In the genomic region with DNA sequence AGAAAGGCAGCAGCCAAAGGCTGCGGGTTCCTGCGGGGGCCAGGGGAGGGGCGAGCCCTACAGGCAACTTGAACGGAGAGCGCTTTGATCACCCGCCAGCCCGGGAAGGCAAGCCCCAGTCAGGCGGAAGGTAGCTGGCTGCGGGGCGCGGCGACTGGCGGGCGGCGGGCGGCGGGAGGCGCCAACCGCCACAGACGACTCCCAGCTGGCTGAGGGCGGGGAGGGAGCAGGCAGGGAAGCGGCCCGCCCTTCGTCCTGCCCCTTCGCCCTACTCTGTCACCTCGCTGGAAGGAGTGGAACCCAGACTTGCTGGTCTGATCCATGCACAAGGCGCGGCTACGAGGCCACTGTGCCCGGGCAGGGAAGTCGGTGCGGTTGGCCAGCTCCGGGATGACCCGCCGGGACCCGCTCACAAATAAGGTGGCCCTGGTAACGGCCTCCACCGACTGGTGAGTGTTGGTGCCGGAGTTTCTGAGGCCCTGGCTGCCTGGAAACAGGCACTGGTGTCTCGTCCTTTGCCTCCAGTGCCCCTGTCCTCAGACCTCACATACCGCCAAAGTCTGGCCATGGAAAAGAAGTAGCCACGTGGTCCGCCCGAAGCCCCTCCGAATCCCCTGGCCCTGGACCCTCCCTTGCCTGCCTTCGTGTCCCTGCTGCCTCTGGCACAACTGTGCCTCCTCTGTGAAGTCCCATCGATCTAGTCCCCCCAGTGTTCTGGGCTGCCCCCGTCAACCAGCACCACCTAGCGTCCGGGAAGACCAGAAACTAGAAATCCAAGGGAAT, we compare ENCODE assay signal across 8 cellular contexts. TPM values are rescaled to one million over a fixed set of nuclear protein-coding genes. Genes with fewer than 3 reads are reported as not detected.
A peak's percentile ranks its signal among the peaks of the same experiment; 100 is the strongest.
DNase-seq lines count a peak whose midpoint lies in the region; ATAC-seq and TF ChIP-seq lines count a peak whose summit lies in the region.
"Not testable (repeated sequence)": the region's sequence is repeated elsewhere in the genome, so short reads cannot be mapped to it uniquely, and the experiment has no call there.

No MANE protein-coding gene starts in this region.

- H3K9me3 ChIP-seq in duodenal mucosa (ENCODE audit: control insufficient read depth in 1 of 2, low read length in 2 of 2) = not testable (repeated sequence)
- peaks cover 0 to 14% of the 10 kb centered on the region in 2 donors for H3K9me3 ChIP-seq in left lung

- POLR2A ChIA-PET in activated CD4-positive, alpha-beta memory T cell treated with anti-CD3 and anti-CD28 coated beads for 36 hours (lab: Charles Lee) = not testable (repeated sequence)

- H3K4me3 Mint-ChIP-seq in activated CD4-positive, alpha-beta memory T cell treated with anti-CD3 and anti-CD28 coated beads for 36 hours = peak overlapping the region; percentile 90

- not testable (repeated sequence) for H3K36me3 Mint-ChIP-seq in activated CD4-positive, alpha-beta memory T cell treated with anti-CD3 and anti-CD28 coated beads for 36 hours

- peak overlapping the region; percentile 78 for H3K9ac ChIP-seq in duodenal mucosa (ENCODE audit: low read depth in 1 of 2, low read length in 2 of 2)

- peaks cover 18% of the 10 kb centered on the region for H3K9me3 Mint-ChIP-seq in activated CD4-positive, alpha-beta memory T cell treated with anti-CD3 and anti-CD28 coated beads for 36 hours

- peak overlapping the region; percentile 74 for H3K27ac Mint-ChIP-seq in activated CD4-positive, alpha-beta memory T cell treated with anti-CD3 and anti-CD28 coated beads for 36 hours

- H3K36me3 ChIP-seq in duodenal mucosa (ENCODE audit: control insufficient read depth in 1 of 2, insufficient read depth in 2 of 2, low read length in 2 of 2); left lung: not testable (repeated sequence)

- not testable (repeated sequence) for H3K4me1 Mint-ChIP-seq in activated CD4-positive, alpha-beta memory T cell treated with anti-CD3 and anti-CD28 coated beads for 36 hours (ENCODE audit: low read depth)

- H3K4me3 ChIP-seq in duodenal mucosa (ENCODE audit: low read depth in 1 of 2, low read length in 2 of 2) (peak overlapping the region; percentile 82 to 88), left lung (peak overlapping the region; percentile 60 to 62)

- intact Hi-C loops in activated CD4-positive, alpha-beta memory T cell treated with anti-CD3 and anti-CD28 coated beads for 36 hours (cut with micrococcal nuclease) = loop anchor here (1.0 kb wide), 1 partner anchor 22 kb away; no protein-coding TSS in a partner anchor
- intact Hi-C loops in left lung (cut with DNase I) = not testable (repeated sequence)

- ATAC-seq in GM19452 (IDR thresholded peaks at IDR 0.05; ENCODE audit: unreplicated experiment) (peak; percentile 58), left lung (peak; percentile 96)

- DNase-seq in HT1080 (ENCODE audit: low read depth) = peak; percentile 78
- peak; percentile 73 for DNase-seq in NCI-H774 (lab: John Stamatoyannopoulos, UW)
- DNase-seq in activated CD4-positive, alpha-beta memory T cell treated with anti-CD3 and anti-CD28 coated beads for 36 hours = peak; percentile 77
- DNase-seq in left lung = peak; percentile 85 to 95
- DNase-seq in stimulated activated CD4-positive, alpha-beta T cell treated with anti-CD3 and anti-CD28 coated beads, Interleukin-15, amount 100 ng/mL, for 48 hours (ENCODE audit: low read depth in 2 of 2) = peak; percentile 38 to 49

- not testable (repeated sequence) for H3K4me1 ChIP-seq in duodenal mucosa (ENCODE audit: control insufficient read depth in 1 of 2, insufficient read depth in 2 of 2, low read length in 2 of 2)
- peaks cover 0 to 34% of the 10 kb centered on the region in 2 donors for H3K4me1 ChIP-seq in left lung

- H3K27me3 Mint-ChIP-seq in activated CD4-positive, alpha-beta memory T cell treated with anti-CD3 and anti-CD28 coated beads for 36 hours = not testable (repeated sequence)

- TF ChIP-seq CTCF in C4-2B (conservative IDR thresholded peaks at IDR 0.05) = peak; percentile 71
- TF ChIP-seq CTCF in left lung (IDR thresholded peaks at IDR 0.05) = peak; percentile 59 to 72

- not testable (repeated sequence) for H3K27me3 ChIP-seq in duodenal mucosa (ENCODE audit: control insufficient read depth in 1 of 2, insufficient read depth in 2 of 2, low read length in 2 of 2); left lung

- CTCF ChIA-PET in activated CD4-positive, alpha-beta memory T cell treated with anti-CD3 and anti-CD28 coated beads for 36 hours (lab: Charles Lee) = interaction anchor here (0.7 to 1.0 kb wide), 4 partner anchors 15 to 67 kb away, joined by 3 to 5 read pairs (median 3); a partner anchor contains a TSS

- H3K27ac ChIP-seq in C4-2B (peak overlapping the region; percentile 72), duodenal mucosa (ENCODE audit: low read depth, low read length) (peak overlapping the region; percentile 92), left lung (peak overlapping the region; percentile 87 to 90)

RNA-seq across cellular contexts. Expression of a gene that starts 15.4 kb away (rescaled TPM):
- 0.07 and 0.11 TPM in 2 replicates for total RNA-seq in HT1080 (2014; rRNA removed; shearing (Covaris generic))
- polyA plus RNA-seq in HT1080 (2015; cell fraction: cytosol; rRNA removed) = not detected in 2 replicates
- 0.15 TPM in 1 of 2 replicates, not detected in the other for polyA plus RNA-seq in HT1080 (2015; cell fraction: nucleus; rRNA removed)
- under 1 TPM; 0.75 to 1.00 TPM for total RNA-seq in activated CD4-positive, alpha-beta memory T cell treated with anti-CD3 and anti-CD28 coated beads for 36 hours
- 1 to 10 TPM; 1.0 to 2.3 TPM for total RNA-seq in left lung

RNA-seq across cellular contexts. Expression of a gene that starts 35.0 kb away (rescaled TPM):
- not detected in 2 replicates for total RNA-seq in HT1080 (2014; rRNA removed; shearing (Covaris generic))
- polyA plus RNA-seq in HT1080 (2015; cell fraction: cytosol; rRNA removed) = not detected in 2 replicates
- not detected in 2 replicates for polyA plus RNA-seq in HT1080 (2015; cell fraction: nucleus; rRNA removed)
- not detected for total RNA-seq in activated CD4-positive, alpha-beta memory T cell treated with anti-CD3 and anti-CD28 coated beads for 36 hours
- total RNA-seq in left lung = not detected

RNA-seq across cellular contexts. Expression of a gene that starts 47.6 kb away (rescaled TPM):
- 24.6 and 31.5 TPM in 2 replicates for total RNA-seq in HT1080 (2014; rRNA removed; shearing (Covaris generic))
- polyA plus RNA-seq in HT1080 (2015; cell fraction: cytosol; rRNA removed) = 19.1 and 21.5 TPM in 2 replicates
- polyA plus RNA-seq in HT1080 (2015; cell fraction: nucleus; rRNA removed) = 16.5 and 17.6 TPM in 2 replicates
- total RNA-seq in activated CD4-positive, alpha-beta memory T cell treated with anti-CD3 and anti-CD28 coated beads for 36 hours = 10 to 100 TPM; 27.6 to 29.6 TPM
- total RNA-seq in left lung = 10 to 100 TPM; 13.8 to 24.9 TPM

RNA-seq across cellular contexts. Expression of a gene that starts 57.7 kb away (rescaled TPM):
- 27.1 and 29.3 TPM in 2 replicates for total RNA-seq in HT1080 (2014; rRNA removed; shearing (Covaris generic))
- 94.1 and 113 TPM in 2 replicates for polyA plus RNA-seq in HT1080 (2015; cell fraction: cytosol; rRNA removed)
- polyA plus RNA-seq in HT1080 (2015; cell fraction: nucleus; rRNA removed) = 219 and 223 TPM in 2 replicates
- total RNA-seq in activated CD4-positive, alpha-beta memory T cell treated with anti-CD3 and anti-CD28 coated beads for 36 hours = 100 to 1,000 TPM; 118 to 125 TPM
- total RNA-seq in left lung = 10 to 100 TPM; 36.5 to 61.3 TPM

Comparison
In these comparisons a context has a peak if more than half of its experiments do, and no peak if none do; other contexts are left out.
1. Peak in every context shown above with its lines: DNase-seq, ATAC-seq, H3K4me3 ChIP-seq and H3K27ac ChIP-seq.